ENCODE assay signal across 1 cellular context in the genomic region with DNA sequence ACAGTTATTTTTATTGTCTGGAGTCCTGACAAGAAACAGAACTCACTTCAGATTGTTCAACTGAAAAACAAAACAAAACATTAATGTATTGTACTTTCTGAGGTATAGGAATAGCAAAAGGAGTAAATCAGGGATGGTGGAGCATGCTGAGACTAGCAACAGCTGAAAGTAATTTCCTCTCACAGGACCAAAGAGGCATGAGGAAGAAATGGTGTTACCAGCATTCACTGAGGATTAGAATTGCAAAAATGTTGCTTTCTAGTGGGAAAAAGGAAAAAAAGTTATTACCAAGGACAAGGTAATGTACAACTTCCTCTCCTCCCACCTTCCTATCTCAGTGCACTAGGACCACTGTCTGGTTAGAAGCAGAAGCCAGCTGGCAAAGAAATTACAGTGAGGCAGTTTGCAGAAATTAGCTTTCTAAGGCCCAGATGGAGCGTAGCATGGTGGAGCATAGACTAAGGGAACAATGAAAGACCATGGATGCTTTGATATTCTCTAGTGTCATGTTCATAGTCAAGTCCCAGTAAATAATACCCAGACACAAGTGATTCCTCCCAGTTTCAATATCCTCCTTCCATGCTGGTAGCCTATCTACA.
TF ChIP-seq lines count a peak whose summit lies in the region.

No MANE protein-coding gene starts in this region.

TF ChIP-seq in GM23338, 12 proteins besides CTCF, POLR2A, EP300 and RAD21 (continued from another document):
- TF ChIP-seq, protein P1, sequence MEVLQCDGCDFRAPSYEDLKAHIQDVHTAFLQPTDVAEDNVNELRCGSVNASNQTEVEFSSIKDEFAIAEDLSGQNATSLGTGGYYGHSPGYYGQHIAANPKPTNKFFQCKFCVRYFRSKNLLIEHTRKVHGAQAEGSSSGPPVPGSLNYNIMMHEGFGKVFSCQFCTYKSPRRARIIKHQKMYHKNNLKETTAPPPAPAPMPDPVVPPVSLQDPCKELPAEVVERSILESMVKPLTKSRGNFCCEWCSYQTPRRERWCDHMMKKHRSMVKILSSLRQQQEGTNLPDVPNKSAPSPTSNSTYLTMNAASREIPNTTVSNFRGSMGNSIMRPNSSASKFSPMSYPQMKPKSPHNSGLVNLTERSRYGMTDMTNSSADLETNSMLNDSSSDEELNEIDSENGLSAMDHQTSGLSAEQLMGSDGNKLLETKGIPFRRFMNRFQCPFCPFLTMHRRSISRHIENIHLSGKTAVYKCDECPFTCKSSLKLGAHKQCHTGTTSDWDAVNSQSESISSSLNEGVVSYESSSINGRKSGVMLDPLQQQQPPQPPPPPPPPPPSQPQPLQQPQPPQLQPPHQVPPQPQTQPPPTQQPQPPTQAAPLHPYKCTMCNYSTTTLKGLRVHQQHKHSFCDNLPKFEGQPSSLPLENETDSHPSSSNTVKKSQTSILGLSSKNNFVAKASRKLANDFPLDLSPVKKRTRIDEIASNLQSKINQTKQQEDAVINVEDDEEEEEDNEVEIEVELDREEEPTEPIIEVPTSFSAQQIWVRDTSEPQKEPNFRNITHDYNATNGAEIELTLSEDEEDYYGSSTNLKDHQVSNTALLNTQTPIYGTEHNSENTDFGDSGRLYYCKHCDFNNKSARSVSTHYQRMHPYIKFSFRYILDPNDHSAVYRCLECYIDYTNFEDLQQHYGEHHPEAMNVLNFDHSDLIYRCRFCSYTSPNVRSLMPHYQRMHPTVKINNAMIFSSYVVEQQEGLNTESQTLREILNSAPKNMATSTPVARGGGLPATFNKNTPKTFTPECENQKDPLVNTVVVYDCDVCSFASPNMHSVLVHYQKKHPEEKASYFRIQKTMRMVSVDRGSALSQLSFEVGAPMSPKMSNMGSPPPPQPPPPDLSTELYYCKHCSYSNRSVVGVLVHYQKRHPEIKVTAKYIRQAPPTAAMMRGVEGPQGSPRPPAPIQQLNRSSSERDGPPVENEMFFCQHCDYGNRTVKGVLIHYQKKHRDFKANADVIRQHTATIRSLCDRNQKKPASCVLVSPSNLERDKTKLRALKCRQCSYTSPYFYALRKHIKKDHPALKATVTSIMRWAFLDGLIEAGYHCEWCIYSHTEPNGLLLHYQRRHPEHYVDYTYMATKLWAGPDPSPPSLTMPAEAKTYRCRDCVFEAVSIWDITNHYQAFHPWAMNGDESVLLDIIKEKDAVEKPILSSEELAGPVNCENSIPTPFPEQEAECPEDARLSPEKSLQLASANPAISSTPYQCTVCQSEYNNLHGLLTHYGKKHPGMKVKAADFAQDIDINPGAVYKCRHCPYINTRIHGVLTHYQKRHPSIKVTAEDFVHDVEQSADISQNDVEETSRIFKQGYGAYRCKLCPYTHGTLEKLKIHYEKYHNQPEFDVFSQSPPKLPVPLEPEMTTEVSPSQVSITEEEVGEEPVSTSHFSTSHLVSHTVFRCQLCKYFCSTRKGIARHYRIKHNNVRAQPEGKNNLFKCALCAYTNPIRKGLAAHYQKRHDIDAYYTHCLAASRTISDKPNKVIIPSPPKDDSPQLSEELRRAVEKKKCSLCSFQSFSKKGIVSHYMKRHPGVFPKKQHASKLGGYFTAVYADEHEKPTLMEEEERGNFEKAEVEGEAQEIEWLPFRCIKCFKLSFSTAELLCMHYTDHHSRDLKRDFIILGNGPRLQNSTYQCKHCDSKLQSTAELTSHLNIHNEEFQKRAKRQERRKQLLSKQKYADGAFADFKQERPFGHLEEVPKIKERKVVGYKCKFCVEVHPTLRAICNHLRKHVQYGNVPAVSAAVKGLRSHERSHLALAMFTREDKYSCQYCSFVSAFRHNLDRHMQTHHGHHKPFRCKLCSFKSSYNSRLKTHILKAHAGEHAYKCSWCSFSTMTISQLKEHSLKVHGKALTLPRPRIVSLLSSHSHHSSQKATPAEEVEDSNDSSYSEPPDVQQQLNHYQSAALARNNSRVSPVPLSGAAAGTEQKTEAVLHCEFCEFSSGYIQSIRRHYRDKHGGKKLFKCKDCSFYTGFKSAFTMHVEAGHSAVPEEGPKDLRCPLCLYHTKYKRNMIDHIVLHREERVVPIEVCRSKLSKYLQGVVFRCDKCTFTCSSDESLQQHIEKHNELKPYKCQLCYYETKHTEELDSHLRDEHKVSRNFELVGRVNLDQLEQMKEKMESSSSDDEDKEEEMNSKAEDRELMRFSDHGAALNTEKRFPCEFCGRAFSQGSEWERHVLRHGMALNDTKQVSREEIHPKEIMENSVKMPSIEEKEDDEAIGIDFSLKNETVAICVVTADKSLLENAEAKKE (CRISPR knock-in tag; IDR thresholded peaks at IDR 0.05): no peak
- no peak for TF ChIP-seq STAT1 (IDR thresholded peaks at IDR 0.05; ENCODE audit: unreplicated experiment)
- TF ChIP-seq ETS1 (IDR thresholded peaks at IDR 0.05): no peak
